Comparison of ENCODE assay signal across 16 cellular contexts in genomic region chr18:46297621-46298020, GRCh38.
DNase-seq lines count a peak whose midpoint lies in the region; ATAC-seq lines count a peak whose summit lies in the region.
"Had no signal": no experiment of that assay in that cellular context is flagged by ENCODE, and none has a peak within 500 bp of the region (broad histone marks: within the 10 kb centered on the region; RNA-seq: fewer than 3 reads in every experiment).

No MANE protein-coding gene starts in this region.

- H3K27ac Mint-ChIP-seq in activated T-cell treated with anti-CD3 and anti-CD28 coated beads, Interleukin-2, amount 50 U/mL, for 24 hours = no peak overlapping the region
- H3K27ac Mint-ChIP-seq in stimulated activated effector memory CD8-positive, alpha-beta T cell treated with anti-CD3 and anti-CD28 coated beads, Interleukin-12 subunit alpha, Interleukin-12 subunit beta, amount 100 ng/mL, for 72 hours = peak overlapping the region; percentile 19
- H3K27ac Mint-ChIP-seq: stimulated activated memory B cell treated with anti-CD40 and anti-IgM and Interleukin-4, amounts not matched to agents 10 μg/mL and 1 μg/mL and 100 μg/mL, for 72 hours had no signal

- peak; percentile 16 for DNase-seq in activated T-cell treated with anti-CD3 and anti-CD28 coated beads, Interleukin-2, amount 50 U/mL, for 24 hours
- no peak for DNase-seq in activated T-cell treated with anti-CD3 and anti-CD28 coated beads, Interleukin-2, amount 50 U/mL, for 48 hours
- peak; percentile 39 for DNase-seq in RPMI7951 (ENCODE audit: low read depth)
- DNase-seq in astrocyte of the hippocampus (ENCODE audit: low read depth, low spot score) = peak; percentile 24
- DNase-seq in stimulated activated effector memory CD8-positive, alpha-beta T cell treated with anti-CD3 and anti-CD28 coated beads, Interleukin-12 subunit alpha, Interleukin-12 subunit beta, amount 100 ng/mL, for 72 hours (ENCODE audit: low spot score in 2 of 2) = no peak
- no peak for DNase-seq in NCI-H2227 treated with DMSO at 0.1 percent for 48 hours (lab: John Stamatoyannopoulos, UW)
- no peak for DNase-seq in NCI-H1105 (lab: John Stamatoyannopoulos, UW)
- DNase-seq: activated CD4-positive, alpha-beta T cell treated with anti-CD3 and anti-CD28 coated beads for 4 hours; dorsolateral prefrontal cortex; heart right ventricle; kidney glomerular epithelial cell; MM.1S; Right ventricle myocardium superior had no signal

- H3K9me3 Mint-ChIP-seq in activated T-cell treated with anti-CD3 and anti-CD28 coated beads, Interleukin-2, amount 50 U/mL, for 24 hours = no peaks in the 10 kb centered on the region
- no peaks in the 10 kb centered on the region for H3K9me3 Mint-ChIP-seq in stimulated activated effector memory CD8-positive, alpha-beta T cell treated with anti-CD3 and anti-CD28 coated beads, Interleukin-12 subunit alpha, Interleukin-12 subunit beta, amount 100 ng/mL, for 72 hours
- H3K9me3 Mint-ChIP-seq: stimulated activated memory B cell treated with anti-CD40 and anti-IgM and Interleukin-4, amounts not matched to agents 10 μg/mL and 1 μg/mL and 100 μg/mL, for 72 hours had no signal

- no peak overlapping the region for H3K4me3 Mint-ChIP-seq in activated T-cell treated with anti-CD3 and anti-CD28 coated beads, Interleukin-2, amount 50 U/mL, for 24 hours
- no peak overlapping the region for H3K4me3 Mint-ChIP-seq in stimulated activated effector memory CD8-positive, alpha-beta T cell treated with anti-CD3 and anti-CD28 coated beads, Interleukin-12 subunit alpha, Interleukin-12 subunit beta, amount 100 ng/mL, for 72 hours
- H3K4me3 Mint-ChIP-seq: brain; stimulated activated memory B cell treated with anti-CD40 and anti-IgM and Interleukin-4, amounts not matched to agents 10 μg/mL and 1 μg/mL and 100 μg/mL, for 72 hours had no signal

- peak; percentile 54 for ATAC-seq in stimulated activated effector memory CD8-positive, alpha-beta T cell treated with anti-CD3 and anti-CD28 coated beads, Interleukin-12 subunit alpha, Interleukin-12 subunit beta, amount 100 ng/mL, for 72 hours
- ATAC-seq in HG02798 (IDR thresholded peaks at IDR 0.05; ENCODE audit: poor library complexity, unreplicated experiment) = no peak
- ATAC-seq: heart right ventricle; stimulated activated memory B cell treated with anti-CD40 and anti-IgM and Interleukin-4, amounts not matched to agents 10 μg/mL and 1 μg/mL and 100 μg/mL, for 72 hours had no signal

- no peaks in the 10 kb centered on the region for H3K36me3 Mint-ChIP-seq in activated T-cell treated with anti-CD3 and anti-CD28 coated beads, Interleukin-2, amount 50 U/mL, for 24 hours (ENCODE audit: low read depth)
- H3K36me3 Mint-ChIP-seq in stimulated activated effector memory CD8-positive, alpha-beta T cell treated with anti-CD3 and anti-CD28 coated beads, Interleukin-12 subunit alpha, Interleukin-12 subunit beta, amount 100 ng/mL, for 72 hours = no peaks in the 10 kb centered on the region
- H3K36me3 Mint-ChIP-seq: brain; stimulated activated memory B cell treated with anti-CD40 and anti-IgM and Interleukin-4, amounts not matched to agents 10 μg/mL and 1 μg/mL and 100 μg/mL, for 72 hours had no signal

- peaks cover 4% of the 10 kb centered on the region for H3K4me1 Mint-ChIP-seq in activated T-cell treated with anti-CD3 and anti-CD28 coated beads, Interleukin-2, amount 50 U/mL, for 24 hours (ENCODE audit: low read depth)
- peaks cover 16% of the 10 kb centered on the region for H3K4me1 Mint-ChIP-seq in stimulated activated effector memory CD8-positive, alpha-beta T cell treated with anti-CD3 and anti-CD28 coated beads, Interleukin-12 subunit alpha, Interleukin-12 subunit beta, amount 100 ng/mL, for 72 hours
- H3K4me1 Mint-ChIP-seq: stimulated activated memory B cell treated with anti-CD40 and anti-IgM and Interleukin-4, amounts not matched to agents 10 μg/mL and 1 μg/mL and 100 μg/mL, for 72 hours had no signal

- H3K27me3 Mint-ChIP-seq in activated T-cell treated with anti-CD3 and anti-CD28 coated beads, Interleukin-2, amount 50 U/mL, for 24 hours = peaks cover 14% of the 10 kb centered on the region
- H3K27me3 Mint-ChIP-seq: brain had no signal

Comparison
In these comparisons a context has a peak if more than half of its experiments do, and no peak if none do; other contexts are left out.
1. DNase-seq: peak in activated T-cell treated with anti-CD3 and anti-CD28 coated beads, Interleukin-2, amount 50 U/mL, for 24 hours (single experiment), RPMI7951 (single experiment) and astrocyte of the hippocampus (single experiment); none in activated T-cell treated with anti-CD3 and anti-CD28 coated beads, Interleukin-2, amount 50 U/mL, for 48 hours (0 of 2), stimulated activated effector memory CD8-positive, alpha-beta T cell treated with anti-CD3 and anti-CD28 coated beads, Interleukin-12 subunit alpha, Interleukin-12 subunit beta, amount 100 ng/mL, for 72 hours (0 of 2), NCI-H2227 treated with DMSO at 0.1 percent for 48 hours (single experiment) and NCI-H1105 (single experiment).